7 cellular contexts compared by ENCODE assay signal in genomic region chr1:212284744-212285684, GRCh38. TPM values are rescaled to one million over a fixed set of nuclear protein-coding genes. Genes with fewer than 3 reads are reported as not detected.
DNase-seq lines count a peak whose midpoint lies in the region; ATAC-seq and TF ChIP-seq lines count a peak whose summit lies in the region.

PPP2R5A (plus strand) TSS chr1:212285410; CDS start chr1:212286111, 701 bp downstream.

- WGBS in hepatocyte (ENCODE audit: low lambda C conversion rate, missing lambda C conversion rate), result under 1% methylated on average over 58 of the region's 92 CpGs

- H4K20me1 ChIP-seq in hepatocyte (ENCODE audit: insufficient read depth, poor library complexity, severe bottlenecking), result peaks cover 33% of the 10 kb centered on the region

- peak within 1 kb of the TSS; percentile 83 for H3K4me2 ChIP-seq in hepatocyte

- H3K27me3 ChIP-seq in hepatocyte, result no peaks in the 10 kb centered on the region

- peak; percentile 93 for ATAC-seq in GM18502 (IDR thresholded peaks at IDR 0.05; ENCODE audit: poor library complexity, unreplicated experiment)
- ATAC-seq in HG02973 (IDR thresholded peaks at IDR 0.05; ENCODE audit: unreplicated experiment), result peak; percentile 87

- peaks cover 40% of the 10 kb centered on the region for H3K79me2 ChIP-seq in hepatocyte

- H3K9me2 ChIP-seq in hepatocyte (replicated peaks; ENCODE audit: insufficient read depth), result no peaks in the 10 kb centered on the region

- TF ChIP-seq CTCF in hepatocyte (IDR thresholded peaks at IDR 0.05; ENCODE audit: poor library complexity), result peak; percentile 41

- H3K9me3 ChIP-seq in hepatocyte (ENCODE audit: low read depth), result no peaks in the 10 kb centered on the region

- H3K36me3 ChIP-seq in hepatocyte (replicated peaks; ENCODE audit: insufficient read depth, low read depth), result no peaks in the 10 kb centered on the region

- H3K4me3 ChIP-seq in hepatocyte, result peak within 1 kb of the TSS; percentile 59

- DNase-seq in NCI-H2029 (lab: John Stamatoyannopoulos, UW), result peak; percentile 95
- DNase-seq in T-helper 9 cell, result peak; percentile 95
- DNase-seq in astrocyte of the hippocampus (ENCODE audit: low read depth, low spot score), result peak; percentile 100
- peak; percentile 99 for DNase-seq in hepatocyte (ENCODE audit: low spot score)
- peak; percentile 99 for DNase-seq in retina

- peaks cover 22% of the 10 kb centered on the region for H3K4me1 ChIP-seq in hepatocyte (ENCODE audit: insufficient read depth)

- H3K27ac ChIP-seq in hepatocyte, result peak within 1 kb of the TSS; percentile 95

- peak within 1 kb of the TSS; percentile 69 for H2AFZ ChIP-seq in hepatocyte

RNA-seq across cellular contexts. Expression of gene PPP2R5A, which starts in this region (rescaled TPM):
- 40.2 and 40.5 TPM in 2 replicates for total RNA-seq in hepatocyte
- 19.9 and 22.0 TPM in 2 replicates for polyA plus RNA-seq in hepatocyte

Comparison
In these comparisons a context has a peak if more than half of its experiments do, and no peak if none do; other contexts are left out.
1. Peak in every context shown above with its lines: DNase-seq, ATAC-seq, H3K4me3 ChIP-seq and H3K27ac ChIP-seq.